9 cellular contexts compared by ENCODE assay signal in the genomic region with DNA sequence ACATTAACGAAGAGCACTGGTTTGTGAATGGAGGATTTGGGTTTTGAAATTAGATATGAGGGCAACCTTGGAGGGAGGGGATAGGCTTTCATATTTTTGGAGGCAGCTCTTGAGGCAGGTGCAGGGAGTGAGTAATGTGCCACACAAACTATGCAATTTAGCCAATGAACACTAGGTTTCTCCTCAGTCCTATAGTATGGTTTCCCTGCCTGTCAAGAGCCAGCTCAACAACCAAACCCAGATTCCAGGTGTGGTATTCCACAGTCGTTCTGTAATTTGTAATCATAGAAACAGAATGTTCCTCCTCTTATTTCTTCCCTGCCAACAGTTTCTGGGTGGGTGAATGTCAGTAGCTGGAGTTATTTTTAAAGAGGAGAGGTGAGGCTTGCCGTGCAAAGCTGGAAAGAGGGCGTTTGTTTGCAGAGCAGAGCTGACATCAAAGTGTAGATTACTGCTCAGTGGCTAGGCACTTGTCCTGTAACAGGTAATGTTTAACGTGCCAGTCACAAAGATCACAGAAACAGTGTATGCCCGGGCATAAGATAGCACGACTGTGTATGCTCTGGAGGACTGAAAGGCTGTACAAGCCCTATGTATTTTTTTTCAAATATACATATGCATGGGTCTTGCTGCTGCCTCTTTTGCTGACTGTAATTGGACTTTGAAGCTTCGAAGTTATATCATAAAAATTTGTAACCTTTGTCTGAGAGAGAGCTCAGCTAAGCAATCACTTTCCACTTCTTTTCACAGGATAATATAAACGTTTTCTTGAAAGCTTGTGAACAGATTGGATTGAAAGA.
A peak's percentile ranks its signal among the peaks of the same experiment; 100 is the strongest.
DNase-seq lines count a peak whose midpoint lies in the region; ATAC-seq and TF ChIP-seq lines count a peak whose summit lies in the region.
"Had no signal": no experiment of that assay in that cellular context is flagged by ENCODE, and none has a peak within 500 bp of the region (broad histone marks: within the 10 kb centered on the region; RNA-seq: fewer than 3 reads in every experiment).

No MANE protein-coding gene starts in this region.

- H3K27me3 ChIP-seq in body of pancreas (no peaks in the 10 kb centered on the region), lower lobe of right lung (ENCODE audit: low read depth) (no peaks in the 10 kb centered on the region)
- H3K27me3 ChIP-seq: SJSA1 had no signal

- peak overlapping the region in 1 of 2 donors; percentile 33 for H3K4me3 ChIP-seq in body of pancreas
- H3K4me3 ChIP-seq in lower lobe of right lung: peak overlapping the region; percentile 47
- H3K4me3 ChIP-seq: SJSA1 had no signal

- peak; percentile 41 for TF ChIP-seq CTCF in GM12873 (IDR thresholded peaks at IDR 0.05; ENCODE audit: insufficient read depth, low read depth, low read length, missing control alignments)
- peak in 5 of 7 experiments; percentile 10 to 52 (median 47) for TF ChIP-seq CTCF in body of pancreas (IDR thresholded peaks at IDR 0.05)
- peak; percentile 17 for TF ChIP-seq CTCF in lower lobe of right lung (IDR thresholded peaks at IDR 0.05)

- no peaks in the 10 kb centered on the region for H3K9me3 ChIP-seq in body of pancreas
- H3K9me3 ChIP-seq in lower lobe of right lung: no peaks in the 10 kb centered on the region
- H3K9me3 ChIP-seq: SJSA1 had no signal

- peaks cover 30% of the 10 kb centered on the region for H3K4me1 ChIP-seq in body of pancreas
- no peaks in the 10 kb centered on the region for H3K4me1 ChIP-seq in lower lobe of right lung

- TF ChIP-seq POLR2A in body of pancreas (IDR thresholded peaks at IDR 0.05): peak; percentile 39 to 92 (median 91)

- intact Hi-C loops in body of pancreas (cut with DNase I): no loop called here
- intact Hi-C loops in lower lobe of right lung (cut with DNase I): no loop called here

- H3K27ac ChIP-seq in body of pancreas (peak overlapping the region; percentile 34 to 89 (median 77)), lower lobe of right lung (peak overlapping the region; percentile 88)

- DNase-seq in HCEC 1CT: peak; percentile 50
- peak; percentile 43 for DNase-seq in NCI-H1694 (lab: John Stamatoyannopoulos, UW)
- peak; percentile 67 to 89 (median 76) for DNase-seq in body of pancreas
- peak; percentile 61 for DNase-seq in lower lobe of right lung
- no peak for DNase-seq in T1000 (lab: John Stamatoyannopoulos, UW)
- no peak for DNase-seq in H4 (ENCODE audit: low spot score)
- no peak for DNase-seq in CD1c-positive myeloid dendritic cell (ENCODE audit: extremely low spot score)

- no peaks in the 10 kb centered on the region for H3K36me3 ChIP-seq in body of pancreas (replicated peaks in 1 of 2; ENCODE audit: insufficient read depth in 1 of 2, low read depth in 2 of 2)
- H3K36me3 ChIP-seq in lower lobe of right lung: no peaks in the 10 kb centered on the region

- ATAC-seq in body of pancreas (peak; percentile 86), lower lobe of right lung (peak; percentile 90 to 93)

- WGBS in body of pancreas, 2 donors: 6 to 8% methylated on average over 9 of the region's 9 CpGs

Comparison
In these comparisons a context has a peak if more than half of its experiments do, and no peak if none do; other contexts are left out.
1. DNase-seq: peak in HCEC 1CT (single experiment), NCI-H1694 (single experiment), body of pancreas (4 of 4) and lower lobe of right lung (single experiment); none in T1000 (single experiment), H4 (single experiment) and CD1c-positive myeloid dendritic cell (single experiment).
2. Peak in every context shown above with its lines, with median percentiles within 50 percentile points of each other: CTCF ChIP-seq.